ENCODE assay signal across 14 cellular contexts in the genomic region with DNA sequence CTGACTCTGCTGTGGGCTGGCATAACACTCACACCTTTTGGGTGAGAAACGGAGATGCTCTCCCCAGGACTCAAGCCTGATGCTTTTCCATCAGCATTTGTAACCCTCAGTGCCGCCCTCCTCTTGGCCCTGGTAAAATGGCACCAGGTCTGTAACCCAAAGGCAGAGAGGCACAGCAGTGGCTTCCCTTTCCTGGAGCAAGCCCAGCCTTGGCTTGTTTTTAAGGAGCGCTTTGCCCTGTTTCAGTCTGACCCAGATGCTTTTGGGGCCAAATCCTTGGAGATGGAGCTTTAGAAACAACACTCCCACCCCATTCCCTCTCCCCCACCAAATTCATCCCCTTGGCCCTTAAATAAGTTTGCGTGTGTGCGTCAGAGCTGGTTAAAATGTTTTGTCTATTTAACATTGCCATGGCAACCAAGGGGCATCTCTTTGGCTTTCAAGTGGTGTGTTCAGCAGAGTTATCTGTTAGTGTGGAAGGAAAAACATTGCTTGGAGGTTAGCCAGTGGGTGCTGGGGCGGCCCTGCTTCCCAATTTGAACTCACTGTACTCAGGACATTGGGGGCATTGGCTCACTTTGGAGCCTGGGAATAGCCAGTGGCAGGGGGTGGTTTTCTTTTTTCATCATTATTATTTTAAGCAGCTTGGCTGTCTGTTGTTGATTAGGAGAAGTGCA.
DNase-seq lines count a peak whose midpoint lies in the region; ATAC-seq and TF ChIP-seq lines count a peak whose summit lies in the region.
"Had no signal": no experiment of that assay in that cellular context is flagged by ENCODE, and none has a peak within 500 bp of the region (broad histone marks: within the 10 kb centered on the region; RNA-seq: fewer than 3 reads in every experiment).

No MANE protein-coding gene starts in this region.

- H3K27ac ChIP-seq in left lung (no peak overlapping the region), RWPE1 (no peak overlapping the region)
- H3K27ac ChIP-seq: ascending aorta, testis had no signal

- TF ChIP-seq CTCF in chondrocyte (IDR thresholded peaks at IDR 0.05) (no peak), left lung (IDR thresholded peaks at IDR 0.05) (no peak), mesothelial cell of epicardium (IDR thresholded peaks at IDR 0.05; ENCODE audit: unreplicated experiment) (no peak), RWPE1 (conservative IDR thresholded peaks at IDR 0.05; ENCODE audit: low read depth) (no peak)

- H3K9me3 ChIP-seq in left lung, result no peaks in the 10 kb centered on the region
- H3K9me3 ChIP-seq: ascending aorta, testis had no signal

- H3K4me3 ChIP-seq in left lung, result no peak overlapping the region
- H3K4me3 ChIP-seq: ascending aorta, testis had no signal

- H3K27ac Mint-ChIP-seq in chondrocyte (ENCODE audit: unreplicated experiment) (peak overlapping the region; percentile 68), mesothelial cell of epicardium (no peak overlapping the region)

- no peak overlapping the region for H3K4me3 Mint-ChIP-seq in chondrocyte (ENCODE audit: unreplicated experiment)
- no peak overlapping the region for H3K4me3 Mint-ChIP-seq in mesothelial cell of epicardium

- H3K9me3 Mint-ChIP-seq in chondrocyte (ENCODE audit: low read depth) (peaks cover 2% of the 10 kb centered on the region), mesothelial cell of epicardium (peaks cover 3% of the 10 kb centered on the region)

- H3K27me3 Mint-ChIP-seq in chondrocyte (ENCODE audit: low read depth) (no peaks in the 10 kb centered on the region), mesothelial cell of epicardium (ENCODE audit: low read depth) (no peaks in the 10 kb centered on the region)

- peak; percentile 54 for DNase-seq in Right ventricle myocardium superior
- no peak for DNase-seq in cardiac septum (ENCODE audit: low spot score)
- no peak for DNase-seq in chondrocyte (ENCODE audit: low spot score)
- DNase-seq in left lung, result no peak
- DNase-seq in mesothelial cell of epicardium (ENCODE audit: low spot score in 2 of 2, unreplicated experiment in 2 of 2), result no peak
- DNase-seq in activated CD8-positive, alpha-beta memory T cell treated with anti-CD3 and anti-CD28 coated beads for 24 hours, result no peak
- DNase-seq in RWPE1 (ENCODE audit: low spot score), result no peak
- DNase-seq: KBM-7, NCI-H1417 treated with DMSO at 0.1 percent for 48 hours, NCI-H510A treated with DMSO at 0.1 percent for 48 hours, testis had no signal

- intact Hi-C loops in Right ventricle myocardium superior (cut with DNase I), result no loop called here
- intact Hi-C loops in cardiac septum (cut with DNase I), result no loop called here
- intact Hi-C loops in left lung (cut with DNase I), result no loop called here

- CTCF ChIA-PET in RWPE1 (lab: Yijun Ruan, JAX), result no interaction called here

- H3K27me3 ChIP-seq in left lung, result no peaks in the 10 kb centered on the region
- H3K27me3 ChIP-seq: ascending aorta, testis had no signal

- H3K4me1 Mint-ChIP-seq in chondrocyte (ENCODE audit: low read depth), result peaks cover 28% of the 10 kb centered on the region
- H3K4me1 Mint-ChIP-seq in mesothelial cell of epicardium, result peaks cover 14% of the 10 kb centered on the region

- no peaks in the 10 kb centered on the region for H3K4me1 ChIP-seq in left lung

- POLR2A ChIA-PET in RWPE1 (lab: Yijun Ruan, JAX; ENCODE audit: low non-redundant PET), result no interaction called here

- peaks cover 21% of the 10 kb centered on the region for H3K36me3 Mint-ChIP-seq in chondrocyte (ENCODE audit: low read depth)
- peaks cover 3% of the 10 kb centered on the region for H3K36me3 Mint-ChIP-seq in mesothelial cell of epicardium

- H3K36me3 ChIP-seq in left lung, result no peaks in the 10 kb centered on the region

- ATAC-seq in Right ventricle myocardium superior (ENCODE audit: poor library complexity) (peak; percentile 92), left lung (peak; percentile 26), GM21737 (IDR thresholded peaks at IDR 0.05; ENCODE audit: unreplicated experiment) (no peak)
- ATAC-seq: Panc1 had no signal
